1 cellular context compared by ENCODE assay signal in the genomic region with DNA sequence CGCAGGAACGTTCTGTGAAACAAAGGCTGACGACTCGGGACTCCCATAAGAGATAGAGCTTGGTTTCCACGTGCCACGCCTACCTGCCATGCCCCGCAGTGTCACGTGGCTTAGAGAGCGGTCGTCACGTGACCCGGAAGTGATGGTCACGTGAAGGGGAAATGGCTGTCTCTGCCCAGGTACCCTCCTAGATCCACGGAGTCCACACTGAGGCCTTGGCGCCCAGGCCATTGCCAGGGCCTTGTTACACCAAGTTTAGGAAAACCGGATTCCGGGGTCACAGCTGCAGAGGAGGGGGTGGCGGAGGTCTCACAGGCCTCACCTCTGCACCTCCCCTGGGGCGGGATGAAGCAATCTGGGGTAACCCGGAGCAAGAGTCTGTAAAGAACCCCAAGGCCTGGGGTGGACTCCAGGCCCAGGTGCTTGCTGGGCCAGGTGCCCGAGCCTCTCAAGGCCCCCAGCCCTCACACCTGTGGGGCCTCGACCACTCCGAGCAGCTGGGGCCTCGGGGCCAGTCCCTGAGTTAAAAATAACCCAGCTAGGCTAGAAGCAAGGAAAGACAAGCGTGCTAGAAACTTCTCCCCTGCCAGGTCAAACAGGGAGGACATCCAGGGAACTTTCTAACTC.
A peak's percentile ranks its signal among the peaks of the same experiment; 100 is the strongest.
TF ChIP-seq lines count a peak whose summit lies in the region.

No MANE protein-coding gene starts in this region.

TF ChIP-seq in H1, 55 proteins besides CTCF, POLR2A, EP300 and RAD21:
- peak; percentile 70 for TF ChIP-seq USF2 (IDR thresholded peaks at IDR 0.05; ENCODE audit: low read length)
- no peak for TF ChIP-seq PHF8 (conservative IDR thresholded peaks at IDR 0.05; ENCODE audit: low read depth, low read length)
- TF ChIP-seq ATF3 (IDR thresholded peaks at IDR 0.05; ENCODE audit: insufficient read depth, low read depth, low read length) = 0 out of 2 replicates have a peak, but pooled peaks have one; percentile 13
TF ChIP-seq in H1: peak in this region for 2.
